ENCODE assay signal across 11 cellular contexts in genomic region chr11:76237914-76238313, GRCh38. TPM values are rescaled to one million over a fixed set of nuclear protein-coding genes. Genes with fewer than 3 reads are reported as not detected.
DNase-seq lines count a peak whose midpoint lies in the region; ATAC-seq and TF ChIP-seq lines count a peak whose summit lies in the region.
"Had no signal": no experiment of that assay in that cellular context is flagged by ENCODE, and none has a peak within 500 bp of the region (broad histone marks: within the 10 kb centered on the region; RNA-seq: fewer than 3 reads in every experiment).

No MANE protein-coding gene starts in this region.

- no peaks in the 10 kb centered on the region for H3K9me3 Mint-ChIP-seq in activated CD8-positive, alpha-beta memory T cell treated with anti-CD3 and anti-CD28 coated beads, Interleukin-2, amount 10 ng/mL, durations not matched to agents 7 days and 5 days (ENCODE audit: low read depth)

- peaks cover 17% of the 10 kb centered on the region for H3K27me3 Mint-ChIP-seq in activated CD8-positive, alpha-beta memory T cell treated with anti-CD3 and anti-CD28 coated beads, Interleukin-2, amount 10 ng/mL, durations not matched to agents 7 days and 5 days

- peak; percentile 23 for TF ChIP-seq CTCF in fibroblast of mammary gland (conservative IDR thresholded peaks at IDR 0.05; ENCODE audit: control insufficient read depth, insufficient read depth, low read depth, low read length)

- H3K27ac Mint-ChIP-seq in activated CD8-positive, alpha-beta memory T cell treated with anti-CD3 and anti-CD28 coated beads, Interleukin-2, amount 10 ng/mL, durations not matched to agents 7 days and 5 days, result no peak overlapping the region

- no peak for ATAC-seq in right cardiac atrium
- no peak for ATAC-seq in activated CD8-positive, alpha-beta memory T cell treated with anti-CD3 and anti-CD28 coated beads, Interleukin-2, amount 10 ng/mL, durations not matched to agents 7 days and 5 days

- peaks cover 27% of the 10 kb centered on the region for H3K4me1 Mint-ChIP-seq in activated CD8-positive, alpha-beta memory T cell treated with anti-CD3 and anti-CD28 coated beads, Interleukin-2, amount 10 ng/mL, durations not matched to agents 7 days and 5 days

- no peaks in the 10 kb centered on the region for H3K36me3 Mint-ChIP-seq in activated CD8-positive, alpha-beta memory T cell treated with anti-CD3 and anti-CD28 coated beads, Interleukin-2, amount 10 ng/mL, durations not matched to agents 7 days and 5 days

- no peaks in the 10 kb centered on the region for H3K9me3 ChIP-seq in right cardiac atrium (ENCODE audit: control insufficient read depth, low read length)

- H3K4me1 ChIP-seq in right cardiac atrium (ENCODE audit: control insufficient read depth, insufficient read depth, low read length), result no peaks in the 10 kb centered on the region

- CTCF ChIA-PET in activated CD8-positive, alpha-beta memory T cell treated with anti-CD3 and anti-CD28 coated beads, Interleukin-2, amount 10 ng/mL, durations not matched to agents 7 days and 5 days (lab: Charles Lee), result interaction anchor here (1.3 to 5.8 kb wide), 3 partner anchors 28 to 86 kb away, joined by 3 to 87 read pairs (median 6); no protein-coding TSS in a partner anchor

- H3K27me3 ChIP-seq in right cardiac atrium (ENCODE audit: control insufficient read depth, insufficient read depth), result no peaks in the 10 kb centered on the region

- no peak overlapping the region for H3K27ac ChIP-seq in right cardiac atrium (ENCODE audit: low read length)

- H3K4me3 Mint-ChIP-seq in activated CD8-positive, alpha-beta memory T cell treated with anti-CD3 and anti-CD28 coated beads, Interleukin-2, amount 10 ng/mL, durations not matched to agents 7 days and 5 days, result no peak overlapping the region

- in situ Hi-C loops in ACHN (cut with HindIII; ENCODE audit: low pct_ligation_motif_present, low pct_unique_long_range_greater_than_20kb, low sequenced_read_pairs), result loop anchor here (25.0 kb wide), 1 partner anchor 449 kb away; no protein-coding TSS in a partner anchor

- no peak overlapping the region for H3K4me3 ChIP-seq in fibroblast of mammary gland (ENCODE audit: control insufficient read depth, low read depth, low read length)
- no peak overlapping the region for H3K4me3 ChIP-seq in right cardiac atrium (ENCODE audit: low read length)

- DNase-seq in ACHN, result peak; percentile 57
- DNase-seq in EL, result peak; percentile 32
- DNase-seq in NCI-H69 (lab: John Stamatoyannopoulos, UW), result peak; percentile 82
- DNase-seq in fibroblast of mammary gland (ENCODE audit: low read depth), result peak; percentile 36
- no peak for DNase-seq in NCI-H446 (lab: John Stamatoyannopoulos, UW)
- no peak for DNase-seq in SIG-M5 (lab: John Stamatoyannopoulos, UW)
- no peak for DNase-seq in right cardiac atrium
- DNase-seq in activated CD8-positive, alpha-beta memory T cell treated with anti-CD3 and anti-CD28 coated beads, Interleukin-2, amount 10 ng/mL, durations not matched to agents 7 days and 5 days, result no peak
- DNase-seq: amniotic stem cell, GDM1 had no signal

- intact Hi-C loops in right cardiac atrium (cut with DNase I), result no loop called here

RNA-seq across cellular contexts. Expression of gene WNT11, which starts 31.6 kb away (rescaled TPM):
- 1 to 10 TPM; 2.1 to 7.1 (median 3.3) TPM for total RNA-seq in right cardiac atrium
- polyA plus RNA-seq in right cardiac atrium, result 2.9 TPM
- total RNA-seq in activated CD8-positive, alpha-beta memory T cell treated with anti-CD3 and anti-CD28 coated beads, Interleukin-2, amount 10 ng/mL, durations not matched to agents 7 days and 5 days, result 1 to 10 TPM in 1 of 2 experiments, under 1 TPM in 1; 0.96 to 2.0 TPM
- total RNA-seq: glomerular endothelial cell had no signal

Comparison
In these comparisons a context has a peak if more than half of its experiments do, and no peak if none do; other contexts are left out.
1. DNase-seq: peak in ACHN (single experiment), EL (single experiment), NCI-H69 (single experiment) and fibroblast of mammary gland (single experiment); none in NCI-H446 (0 of 2), SIG-M5 (single experiment), right cardiac atrium (0 of 3) and activated CD8-positive, alpha-beta memory T cell treated with anti-CD3 and anti-CD28 coated beads, Interleukin-2, amount 10 ng/mL, durations not matched to agents 7 days and 5 days (single experiment).